Comparison of ENCODE assay signal across 1 cellular context in the genomic region with DNA sequence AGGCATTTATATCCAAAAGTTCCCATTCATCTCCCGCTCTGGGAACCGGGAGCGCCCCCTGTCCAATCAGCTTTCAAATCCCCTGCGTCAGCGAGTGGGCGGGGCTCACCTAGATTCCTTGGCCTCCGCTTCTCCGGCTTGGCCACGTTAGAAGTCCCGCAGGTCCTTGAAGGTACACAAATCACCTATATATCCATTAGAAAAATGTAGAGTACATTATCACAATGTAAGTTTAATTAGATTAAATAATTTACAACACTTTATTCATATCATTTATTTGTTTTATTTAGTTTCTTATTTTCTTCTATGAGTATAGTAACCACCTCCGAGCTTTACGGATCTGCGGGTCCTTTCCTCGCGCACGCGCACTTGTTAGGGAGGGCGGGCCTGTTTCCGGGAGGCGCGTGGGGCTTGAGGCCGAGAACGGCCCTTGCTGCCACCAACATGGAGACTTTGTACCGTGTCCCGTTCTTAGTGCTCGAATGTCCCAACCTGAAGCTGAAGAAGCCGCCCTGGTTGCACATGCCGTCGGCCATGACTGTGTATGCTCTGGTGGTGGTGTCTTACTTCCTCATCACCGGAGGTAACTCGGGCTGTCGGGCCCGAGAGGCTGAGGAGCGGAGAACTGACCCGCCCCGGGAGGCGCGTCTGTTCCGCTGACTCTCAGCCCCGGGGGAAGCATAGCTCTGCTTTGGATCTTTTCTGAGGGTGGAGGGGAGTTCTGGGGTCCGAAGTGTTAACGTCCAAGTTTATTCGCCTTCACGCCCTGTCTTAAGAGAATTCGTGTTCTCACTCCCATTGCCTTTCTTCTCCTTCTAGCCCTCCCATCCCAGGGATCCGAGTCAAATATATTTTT.
A peak's percentile ranks its signal among the peaks of the same experiment; 100 is the strongest.
TF ChIP-seq lines count a peak whose summit lies in the region.

A gene (plus strand): TSS at position 388 of the 856 bp plus-strand sequence. CDS start 57 bp downstream, at position 445.

TF ChIP-seq in HEK293, 187 proteins besides CTCF, POLR2A, EP300 and RAD21 (continued from another document and continues in another):
- TF ChIP-seq, protein P1, sequence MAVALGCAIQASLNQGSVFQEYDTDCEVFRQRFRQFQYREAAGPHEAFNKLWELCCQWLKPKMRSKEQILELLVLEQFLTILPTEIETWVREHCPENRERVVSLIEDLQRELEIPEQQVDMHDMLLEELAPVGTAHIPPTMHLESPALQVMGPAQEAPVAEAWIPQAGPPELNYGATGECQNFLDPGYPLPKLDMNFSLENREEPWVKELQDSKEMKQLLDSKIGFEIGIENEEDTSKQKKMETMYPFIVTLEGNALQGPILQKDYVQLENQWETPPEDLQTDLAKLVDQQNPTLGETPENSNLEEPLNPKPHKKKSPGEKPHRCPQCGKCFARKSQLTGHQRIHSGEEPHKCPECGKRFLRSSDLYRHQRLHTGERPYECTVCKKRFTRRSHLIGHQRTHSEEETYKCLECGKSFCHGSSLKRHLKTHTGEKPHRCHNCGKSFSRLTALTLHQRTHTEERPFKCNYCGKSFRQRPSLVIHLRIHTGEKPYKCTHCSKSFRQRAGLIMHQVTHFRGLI (tag by site-specific recombination; IDR thresholded peaks at IDR 0.05): no peak
- TF ChIP-seq, protein P2, sequence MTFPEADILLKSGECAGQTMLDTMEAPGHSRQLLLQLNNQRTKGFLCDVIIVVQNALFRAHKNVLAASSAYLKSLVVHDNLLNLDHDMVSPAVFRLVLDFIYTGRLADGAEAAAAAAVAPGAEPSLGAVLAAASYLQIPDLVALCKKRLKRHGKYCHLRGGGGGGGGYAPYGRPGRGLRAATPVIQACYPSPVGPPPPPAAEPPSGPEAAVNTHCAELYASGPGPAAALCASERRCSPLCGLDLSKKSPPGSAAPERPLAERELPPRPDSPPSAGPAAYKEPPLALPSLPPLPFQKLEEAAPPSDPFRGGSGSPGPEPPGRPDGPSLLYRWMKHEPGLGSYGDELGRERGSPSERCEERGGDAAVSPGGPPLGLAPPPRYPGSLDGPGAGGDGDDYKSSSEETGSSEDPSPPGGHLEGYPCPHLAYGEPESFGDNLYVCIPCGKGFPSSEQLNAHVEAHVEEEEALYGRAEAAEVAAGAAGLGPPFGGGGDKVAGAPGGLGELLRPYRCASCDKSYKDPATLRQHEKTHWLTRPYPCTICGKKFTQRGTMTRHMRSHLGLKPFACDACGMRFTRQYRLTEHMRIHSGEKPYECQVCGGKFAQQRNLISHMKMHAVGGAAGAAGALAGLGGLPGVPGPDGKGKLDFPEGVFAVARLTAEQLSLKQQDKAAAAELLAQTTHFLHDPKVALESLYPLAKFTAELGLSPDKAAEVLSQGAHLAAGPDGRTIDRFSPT (tag by site-specific recombination; IDR thresholded peaks at IDR 0.05): no peak
- TF ChIP-seq GLI4 (tag by site-specific recombination; IDR thresholded peaks at IDR 0.05) (no peak), GLIS1 (tag by site-specific recombination; IDR thresholded peaks at IDR 0.05) (peak; percentile 22; the same call in 1 of the 2 replicates), ZNF76 (tag by site-specific recombination; IDR thresholded peaks at IDR 0.05; ENCODE audit: borderline replicate concordance, low read depth) (0 out of 2 replicates have a peak, but pooled peaks have one; percentile 37), ZNF138 (tag by site-specific recombination; IDR thresholded peaks at IDR 0.05; ENCODE audit: borderline replicate concordance) (no peak), ZNF416 (tag by site-specific recombination; IDR thresholded peaks at IDR 0.05) (no peak), SP3 (tag by site-specific recombination; IDR thresholded peaks at IDR 0.05) (peak; percentile 76), ZNF629 (tag by site-specific recombination; IDR thresholded peaks at IDR 0.05) (0 out of 2 replicates have a peak, but pooled peaks have one; percentile 7), ZFP37 (tag by site-specific recombination; IDR thresholded peaks at IDR 0.05) (no peak), ZNF548 (tag by site-specific recombination; IDR thresholded peaks at IDR 0.05) (no peak), YY1 (tag by site-specific recombination; IDR thresholded peaks at IDR 0.05) (0 out of 2 replicates have a peak, but pooled peaks have one; percentile 46), ZNF433 (tag by site-specific recombination; IDR thresholded peaks at IDR 0.05; ENCODE audit: low read depth) (no peak), ZNF701 (tag by site-specific recombination; IDR thresholded peaks at IDR 0.05) (no peak), FEZF1 (tag by site-specific recombination; IDR thresholded peaks at IDR 0.05) (0 out of 2 replicates have a peak, but pooled peaks have one; percentile 55), ZNF558 (tag by site-specific recombination; IDR thresholded peaks at IDR 0.05) (no peak), ZNF610 (tag by site-specific recombination; IDR thresholded peaks at IDR 0.05; ENCODE audit: borderline replicate concordance) (no peak), ZNF391 (tag by site-specific recombination; IDR thresholded peaks at IDR 0.05; ENCODE audit: borderline replicate concordance, low read depth) (no peak), TCF7L2 (IDR thresholded peaks at IDR 0.05; ENCODE audit: borderline replicate concordance, low read depth, low read length) (0 out of 2 replicates have a peak, but pooled peaks have one; percentile 9), ZXDB (tag by site-specific recombination; IDR thresholded peaks at IDR 0.05) (peak; percentile 51), ZNF112 (tag by site-specific recombination; IDR thresholded peaks at IDR 0.05) (no peak), ZNF501 (tag by site-specific recombination; IDR thresholded peaks at IDR 0.05) (peak; percentile 59; the same call in 1 of the 2 replicates), ZNF335 (tag by site-specific recombination; conservative IDR thresholded peaks at IDR 0.05) (peak; percentile 77), ZNF24 (tag by site-specific recombination; IDR thresholded peaks at IDR 0.05) (no peak), ZNF426 (tag by site-specific recombination; IDR thresholded peaks at IDR 0.05) (no peak), ZBTB20 (tag by site-specific recombination; IDR thresholded peaks at IDR 0.05) (peak; percentile 84)
- TF ChIP-seq, protein P3, sequence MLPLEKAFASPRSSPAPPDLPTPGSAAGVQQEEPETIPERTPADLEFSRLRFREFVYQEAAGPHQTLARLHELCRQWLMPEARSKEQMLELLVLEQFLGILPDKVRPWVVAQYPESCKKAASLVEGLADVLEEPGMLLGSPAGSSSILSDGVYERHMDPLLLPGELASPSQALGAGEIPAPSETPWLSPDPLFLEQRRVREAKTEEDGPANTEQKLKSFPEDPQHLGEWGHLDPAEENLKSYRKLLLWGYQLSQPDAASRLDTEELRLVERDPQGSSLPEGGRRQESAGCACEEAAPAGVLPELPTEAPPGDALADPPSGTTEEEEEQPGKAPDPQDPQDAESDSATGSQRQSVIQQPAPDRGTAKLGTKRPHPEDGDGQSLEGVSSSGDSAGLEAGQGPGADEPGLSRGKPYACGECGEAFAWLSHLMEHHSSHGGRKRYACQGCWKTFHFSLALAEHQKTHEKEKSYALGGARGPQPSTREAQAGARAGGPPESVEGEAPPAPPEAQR (tag by site-specific recombination; IDR thresholded peaks at IDR 0.05): no peak
- TF ChIP-seq, protein P4, sequence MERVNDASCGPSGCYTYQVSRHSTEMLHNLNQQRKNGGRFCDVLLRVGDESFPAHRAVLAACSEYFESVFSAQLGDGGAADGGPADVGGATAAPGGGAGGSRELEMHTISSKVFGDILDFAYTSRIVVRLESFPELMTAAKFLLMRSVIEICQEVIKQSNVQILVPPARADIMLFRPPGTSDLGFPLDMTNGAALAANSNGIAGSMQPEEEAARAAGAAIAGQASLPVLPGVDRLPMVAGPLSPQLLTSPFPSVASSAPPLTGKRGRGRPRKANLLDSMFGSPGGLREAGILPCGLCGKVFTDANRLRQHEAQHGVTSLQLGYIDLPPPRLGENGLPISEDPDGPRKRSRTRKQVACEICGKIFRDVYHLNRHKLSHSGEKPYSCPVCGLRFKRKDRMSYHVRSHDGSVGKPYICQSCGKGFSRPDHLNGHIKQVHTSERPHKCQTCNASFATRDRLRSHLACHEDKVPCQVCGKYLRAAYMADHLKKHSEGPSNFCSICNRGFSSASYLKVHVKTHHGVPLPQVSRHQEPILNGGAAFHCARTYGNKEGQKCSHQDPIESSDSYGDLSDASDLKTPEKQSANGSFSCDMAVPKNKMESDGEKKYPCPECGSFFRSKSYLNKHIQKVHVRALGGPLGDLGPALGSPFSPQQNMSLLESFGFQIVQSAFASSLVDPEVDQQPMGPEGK (tag by site-specific recombination; IDR thresholded peaks at IDR 0.05): peak; percentile 30; the same call in 1 of the 2 replicates
- TF ChIP-seq, protein P5, sequence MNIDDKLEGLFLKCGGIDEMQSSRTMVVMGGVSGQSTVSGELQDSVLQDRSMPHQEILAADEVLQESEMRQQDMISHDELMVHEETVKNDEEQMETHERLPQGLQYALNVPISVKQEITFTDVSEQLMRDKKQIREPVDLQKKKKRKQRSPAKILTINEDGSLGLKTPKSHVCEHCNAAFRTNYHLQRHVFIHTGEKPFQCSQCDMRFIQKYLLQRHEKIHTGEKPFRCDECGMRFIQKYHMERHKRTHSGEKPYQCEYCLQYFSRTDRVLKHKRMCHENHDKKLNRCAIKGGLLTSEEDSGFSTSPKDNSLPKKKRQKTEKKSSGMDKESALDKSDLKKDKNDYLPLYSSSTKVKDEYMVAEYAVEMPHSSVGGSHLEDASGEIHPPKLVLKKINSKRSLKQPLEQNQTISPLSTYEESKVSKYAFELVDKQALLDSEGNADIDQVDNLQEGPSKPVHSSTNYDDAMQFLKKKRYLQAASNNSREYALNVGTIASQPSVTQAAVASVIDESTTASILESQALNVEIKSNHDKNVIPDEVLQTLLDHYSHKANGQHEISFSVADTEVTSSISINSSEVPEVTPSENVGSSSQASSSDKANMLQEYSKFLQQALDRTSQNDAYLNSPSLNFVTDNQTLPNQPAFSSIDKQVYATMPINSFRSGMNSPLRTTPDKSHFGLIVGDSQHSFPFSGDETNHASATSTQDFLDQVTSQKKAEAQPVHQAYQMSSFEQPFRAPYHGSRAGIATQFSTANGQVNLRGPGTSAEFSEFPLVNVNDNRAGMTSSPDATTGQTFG (tag by site-specific recombination; IDR thresholded peaks at IDR 0.05; ENCODE audit: borderline replicate concordance): no peak
- TF ChIP-seq, protein P6, sequence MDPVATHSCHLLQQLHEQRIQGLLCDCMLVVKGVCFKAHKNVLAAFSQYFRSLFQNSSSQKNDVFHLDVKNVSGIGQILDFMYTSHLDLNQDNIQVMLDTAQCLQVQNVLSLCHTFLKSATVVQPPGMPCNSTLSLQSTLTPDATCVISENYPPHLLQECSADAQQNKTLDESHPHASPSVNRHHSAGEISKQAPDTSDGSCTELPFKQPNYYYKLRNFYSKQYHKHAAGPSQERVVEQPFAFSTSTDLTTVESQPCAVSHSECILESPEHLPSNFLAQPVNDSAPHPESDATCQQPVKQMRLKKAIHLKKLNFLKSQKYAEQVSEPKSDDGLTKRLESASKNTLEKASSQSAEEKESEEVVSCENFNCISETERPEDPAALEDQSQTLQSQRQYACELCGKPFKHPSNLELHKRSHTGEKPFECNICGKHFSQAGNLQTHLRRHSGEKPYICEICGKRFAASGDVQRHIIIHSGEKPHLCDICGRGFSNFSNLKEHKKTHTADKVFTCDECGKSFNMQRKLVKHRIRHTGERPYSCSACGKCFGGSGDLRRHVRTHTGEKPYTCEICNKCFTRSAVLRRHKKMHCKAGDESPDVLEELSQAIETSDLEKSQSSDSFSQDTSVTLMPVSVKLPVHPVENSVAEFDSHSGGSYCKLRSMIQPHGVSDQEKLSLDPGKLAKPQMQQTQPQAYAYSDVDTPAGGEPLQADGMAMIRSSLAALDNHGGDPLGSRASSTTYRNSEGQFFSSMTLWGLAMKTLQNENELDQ (tag by site-specific recombination; IDR thresholded peaks at IDR 0.05; ENCODE audit: low read depth): no peak
- TF ChIP-seq, protein P7, sequence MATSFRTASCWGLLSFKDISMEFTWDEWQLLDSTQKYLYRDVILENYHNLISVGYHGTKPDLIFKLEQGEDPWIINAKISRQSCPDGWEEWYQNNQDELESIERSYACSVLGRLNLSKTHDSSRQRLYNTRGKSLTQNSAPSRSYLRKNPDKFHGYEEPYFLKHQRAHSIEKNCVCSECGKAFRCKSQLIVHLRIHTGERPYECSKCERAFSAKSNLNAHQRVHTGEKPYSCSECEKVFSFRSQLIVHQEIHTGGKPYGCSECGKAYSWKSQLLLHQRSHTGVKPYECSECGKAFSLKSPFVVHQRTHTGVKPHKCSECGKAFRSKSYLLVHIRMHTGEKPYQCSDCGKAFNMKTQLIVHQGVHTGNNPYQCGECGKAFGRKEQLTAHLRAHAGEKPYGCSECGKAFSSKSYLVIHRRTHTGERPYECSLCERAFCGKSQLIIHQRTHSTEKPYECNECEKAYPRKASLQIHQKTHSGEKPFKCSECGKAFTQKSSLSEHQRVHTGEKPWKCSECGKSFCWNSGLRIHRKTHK (tag by site-specific recombination; IDR thresholded peaks at IDR 0.05): no peak
- TF ChIP-seq, protein P8, sequence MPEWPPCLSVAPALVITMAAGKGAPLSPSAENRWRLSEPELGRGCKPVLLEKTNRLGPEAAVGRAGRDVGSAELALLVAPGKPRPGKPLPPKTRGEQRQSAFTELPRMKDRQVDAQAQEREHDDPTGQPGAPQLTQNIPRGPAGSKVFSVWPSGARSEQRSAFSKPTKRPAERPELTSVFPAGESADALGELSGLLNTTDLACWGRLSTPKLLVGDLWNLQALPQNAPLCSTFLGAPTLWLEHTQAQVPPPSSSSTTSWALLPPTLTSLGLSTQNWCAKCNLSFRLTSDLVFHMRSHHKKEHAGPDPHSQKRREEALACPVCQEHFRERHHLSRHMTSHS (tag by site-specific recombination; IDR thresholded peaks at IDR 0.05): no peak
